Comparison of ENCODE assay signal across 1 cellular context in genomic region chr6:112144145-112144926, GRCh38.
A peak's percentile ranks its signal among the peaks of the same experiment; 100 is the strongest.
TF ChIP-seq lines count a peak whose summit lies in the region.

No MANE protein-coding gene starts in this region.

TF ChIP-seq in GM12878, 131 proteins besides CTCF, POLR2A, EP300 and RAD21 (continued from another document):
- 0 out of 4 replicates have a peak, but pooled peaks of 1 of the 2 experiments have one; percentile 15 for TF ChIP-seq BHLHE40 (IDR thresholded peaks at IDR 0.05; ENCODE audit: borderline replicate concordance in 1 of 2, low read depth in 2 of 2, low read length in 1 of 2)
